ENCODE assay signal across 1 cellular context in genomic region chr22:28911777-28912669, GRCh38.
A peak's percentile ranks its signal among the peaks of the same experiment; 100 is the strongest.
TF ChIP-seq lines count a peak whose summit lies in the region.

No MANE protein-coding gene starts in this region.

TF ChIP-seq in HepG2, 621 proteins besides CTCF, POLR2A, EP300 and RAD21 (continued from another document and continues in another):
- TF ChIP-seq ZNF407 (CRISPR knock-in tag; IDR thresholded peaks at IDR 0.05; ENCODE audit: not compliant biosample characterization) = no peak
- TF ChIP-seq RFX5 (IDR thresholded peaks at IDR 0.05; ENCODE audit: low read depth, low read length) = no peak
- peak; percentile 99 for TF ChIP-seq ZNF792 (CRISPR knock-in tag; IDR thresholded peaks at IDR 0.05)
- no peak; the same call in 1 of the 2 replicates for TF ChIP-seq ARNT2 (CRISPR knock-in tag; IDR thresholded peaks at IDR 0.05; ENCODE audit: low read depth)
- TF ChIP-seq GTF3A (CRISPR knock-in tag; conservative IDR thresholded peaks at IDR 0.05) = no peak
- no peak for TF ChIP-seq SNAI1 (CRISPR knock-in tag; IDR thresholded peaks at IDR 0.05; ENCODE audit: borderline replicate concordance)
- TF ChIP-seq ZNF280D (CRISPR knock-in tag; IDR thresholded peaks at IDR 0.05) = no peak
- peak; percentile 68 for TF ChIP-seq MED1 (CRISPR knock-in tag; IDR thresholded peaks at IDR 0.05)
- TF ChIP-seq ZNF18 (CRISPR knock-in tag; IDR thresholded peaks at IDR 0.05; ENCODE audit: insufficient replicate concordance) = no peak
- TF ChIP-seq SRSF9 (IDR thresholded peaks at IDR 0.05; ENCODE audit: borderline replicate concordance, insufficient read depth, low read depth, low read length, poor library complexity, severe bottlenecking) = no peak
- no peak for TF ChIP-seq ZNF431 (CRISPR knock-in tag; IDR thresholded peaks at IDR 0.05; ENCODE audit: borderline replicate concordance, low read depth)
- TF ChIP-seq NR2F6 (IDR thresholded peaks at IDR 0.05) = no peak
- 0 out of 2 replicates have a peak, but pooled peaks have one; percentile 34 for TF ChIP-seq NR2F6 (CRISPR knock-in tag; IDR thresholded peaks at IDR 0.05)
- no peak for TF ChIP-seq ZNF772 (CRISPR knock-in tag; IDR thresholded peaks at IDR 0.05)
- TF ChIP-seq ARID5B (CRISPR knock-in tag; IDR thresholded peaks at IDR 0.05) = peak; percentile 81
- no peak for TF ChIP-seq ZC3H13 (CRISPR knock-in tag; IDR thresholded peaks at IDR 0.05)
- TF ChIP-seq IKZF4 (CRISPR knock-in tag; IDR thresholded peaks at IDR 0.05; ENCODE audit: borderline replicate concordance, low read depth, not compliant biosample characterization) = no peak
- TF ChIP-seq ZSCAN5A (CRISPR knock-in tag; IDR thresholded peaks at IDR 0.05; ENCODE audit: borderline replicate concordance) = no peak
- TF ChIP-seq MAFK (conservative IDR thresholded peaks at IDR 0.05 in 1 of 2, IDR thresholded peaks at IDR 0.05 in 1 of 2; ENCODE audit: low read length in 2 of 2) = peak in 1 of 2 experiments; percentile 32; a peak in 1 of 4 replicates
- TF ChIP-seq ESRRA (CRISPR knock-in tag; IDR thresholded peaks at IDR 0.05; ENCODE audit: low read depth) = no peak
- no peak for TF ChIP-seq ZNF367 (CRISPR knock-in tag; IDR thresholded peaks at IDR 0.05; ENCODE audit: borderline replicate concordance)
- 0 out of 2 replicates have a peak, but pooled peaks have one; percentile 19 for TF ChIP-seq ZNF629 (CRISPR knock-in tag; conservative IDR thresholded peaks at IDR 0.05)
- 0 out of 2 replicates have a peak, but pooled peaks have one; percentile 16 for TF ChIP-seq KDM3A (CRISPR knock-in tag; IDR thresholded peaks at IDR 0.05; ENCODE audit: low read depth)
- no peak for TF ChIP-seq ZNF607 (CRISPR knock-in tag; IDR thresholded peaks at IDR 0.05; ENCODE audit: borderline replicate concordance)
- TF ChIP-seq ERF (CRISPR knock-in tag; IDR thresholded peaks at IDR 0.05) = no peak
- TF ChIP-seq ARID3A (IDR thresholded peaks at IDR 0.05; ENCODE audit: low read depth, low read length) = peak; percentile 68
- TF ChIP-seq ARHGAP35 (CRISPR knock-in tag; IDR thresholded peaks at IDR 0.05; ENCODE audit: borderline replicate concordance) = no peak
- TF ChIP-seq ZNF12 (CRISPR knock-in tag; IDR thresholded peaks at IDR 0.05) = no peak
- TF ChIP-seq ZFP62 (CRISPR knock-in tag; IDR thresholded peaks at IDR 0.05) = no peak
- TF ChIP-seq CERS6 (CRISPR knock-in tag; IDR thresholded peaks at IDR 0.05) = no peak
- TF ChIP-seq ATF6 (CRISPR knock-in tag; conservative IDR thresholded peaks at IDR 0.05) = no peak
- peak; percentile 63 for TF ChIP-seq SAP130 (CRISPR knock-in tag; IDR thresholded peaks at IDR 0.05; ENCODE audit: low read depth)
- TF ChIP-seq MYC (CRISPR knock-in tag; IDR thresholded peaks at IDR 0.05; ENCODE audit: borderline replicate concordance) = no peak
- TF ChIP-seq MED13 (CRISPR knock-in tag; IDR thresholded peaks at IDR 0.05) = peak; percentile 56
- TF ChIP-seq RXRA (CRISPR knock-in tag; IDR thresholded peaks at IDR 0.05) = no peak
